ENCODE assay signal across 8 cellular contexts in the genomic region with DNA sequence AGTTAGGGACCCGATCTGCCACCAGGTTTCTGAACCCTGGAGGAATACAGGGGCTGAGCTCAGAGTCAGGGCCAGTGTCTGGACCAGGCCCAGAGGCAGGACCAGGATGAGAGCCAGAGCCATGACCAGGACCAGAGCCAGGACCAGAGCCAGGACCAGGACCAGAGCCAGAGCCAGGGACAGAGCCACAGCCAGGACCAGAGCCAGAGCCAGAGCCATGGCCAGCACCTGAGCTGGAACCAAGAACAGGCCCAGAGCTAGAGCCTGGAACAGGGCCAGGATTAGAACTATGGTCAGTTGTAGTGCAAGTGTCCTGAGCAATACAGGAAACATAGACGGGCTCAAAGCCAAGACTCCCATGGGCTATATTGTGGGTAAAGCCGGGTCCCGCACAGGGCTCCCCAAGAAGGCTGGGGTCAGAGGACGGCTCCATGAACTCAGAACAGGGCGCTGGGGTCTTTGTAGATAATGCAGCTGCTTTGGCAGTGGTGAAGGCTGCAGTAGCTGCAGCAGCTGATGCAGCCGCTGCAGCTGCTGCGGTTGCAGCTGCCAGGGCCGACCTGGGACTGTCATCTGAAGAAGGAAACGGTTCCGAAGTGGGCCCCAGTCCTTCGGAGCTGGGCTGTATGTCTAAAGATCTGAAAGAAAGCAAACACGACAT. TPM values are rescaled to one million over a fixed set of nuclear protein-coding genes. Genes with fewer than 3 reads are reported as not detected.
DNase-seq lines count a peak whose midpoint lies in the region; ATAC-seq and TF ChIP-seq lines count a peak whose summit lies in the region.

No MANE protein-coding gene starts in this region.

- H3K36me3 ChIP-seq in BLaER1 treated with 17β-estradiol and CSF1 and Interleukin-3, amounts not matched to agents 10 nM and 100 nM: no peaks in the 10 kb centered on the region; a peak in 1 of 22 replicates
- peaks cover 3% of the 10 kb centered on the region for H3K36me3 ChIP-seq in ectodermal cell (ENCODE audit: control insufficient read depth, insufficient read depth, low read length)

- H3K36me3 Mint-ChIP-seq in nephron (ENCODE audit: low read depth): peaks cover 12% of the 10 kb centered on the region

- intact Hi-C loops in left colon (cut with DNase I, micrococcal nuclease): no loop called here

- H3K9ac ChIP-seq in BLaER1 treated with 17β-estradiol and CSF1 and Interleukin-3, amounts not matched to agents 10 nM and 100 nM: peak overlapping the region in 9 of 11 experiments; percentile 11 to 70 (median 65); a peak in 16 of 22 replicates

- peak overlapping the region; percentile 72 to 96 (median 88) for H3K4me2 ChIP-seq in BLaER1 treated with 17β-estradiol and CSF1 and Interleukin-3, amounts not matched to agents 10 nM and 100 nM

- peak; percentile 20 for DNase-seq in NCI-H69 (lab: John Stamatoyannopoulos, UW)
- no peak for DNase-seq in D341Med (ENCODE audit: low spot score)
- no peak for DNase-seq in left colon

- 48 to 50% methylated on average over 13 of the region's 13 CpGs for WGBS in ectodermal cell, 2 experiments

- H3K4me3 Mint-ChIP-seq in nephron: peak overlapping the region; percentile 86 to 94 (median 92)

- H3K4me1 ChIP-seq in BLaER1 treated with 17β-estradiol and CSF1 and Interleukin-3, amounts not matched to agents 10 nM and 100 nM: peaks cover 27 to 39% (median 34%) of the 10 kb centered on the region in 10 experiments
- H3K4me1 ChIP-seq in ectodermal cell (ENCODE audit: control insufficient read depth, insufficient read depth, low read length): peaks cover 13% of the 10 kb centered on the region

- peak overlapping the region; percentile 97 to 99 (median 98) for H3K27ac Mint-ChIP-seq in nephron

- H4K20me1 ChIP-seq in BLaER1 treated with 17β-estradiol and CSF1 and Interleukin-3, amounts not matched to agents 10 nM and 100 nM: no peaks in the 10 kb centered on the region

- H3K9me3 Mint-ChIP-seq in nephron: no peaks in the 10 kb centered on the region

- peak overlapping the region in 8 of 11 experiments; percentile 13 to 79 (median 56); a peak in 13 of 22 replicates for H3K27ac ChIP-seq in BLaER1 treated with 17β-estradiol and CSF1 and Interleukin-3, amounts not matched to agents 10 nM and 100 nM
- no peak overlapping the region for H3K27ac ChIP-seq in ectodermal cell (ENCODE audit: insufficient read depth, low read depth, low read length, poor library complexity, severe bottlenecking)

- H3K4me3 ChIP-seq in BLaER1 treated with 17β-estradiol and CSF1 and Interleukin-3, amounts not matched to agents 10 nM and 100 nM: peak overlapping the region; percentile 48 to 68 (median 56)
- peak overlapping the region; percentile 33 for H3K4me3 ChIP-seq in ectodermal cell (ENCODE audit: insufficient read depth, low read depth, low read length)

- H3K9me3 ChIP-seq in BLaER1 treated with 17β-estradiol and CSF1 and Interleukin-3, amounts not matched to agents 10 nM and 100 nM (replicated peaks in 1 of 11): no peaks in the 10 kb centered on the region
- H3K9me3 ChIP-seq in ectodermal cell (ENCODE audit: control insufficient read depth, low read length): no peaks in the 10 kb centered on the region

- no peak for ATAC-seq in HG02973 (IDR thresholded peaks at IDR 0.05; ENCODE audit: unreplicated experiment)
- no peak for ATAC-seq in GM19023 (IDR thresholded peaks at IDR 0.05; ENCODE audit: unreplicated experiment)
- no peak for ATAC-seq in left colon

- no peaks in the 10 kb centered on the region for H3K27me3 Mint-ChIP-seq in nephron (ENCODE audit: low read depth)

- no peak for TF ChIP-seq CTCF in nephron (IDR thresholded peaks at IDR 0.05; ENCODE audit: unreplicated experiment in 3 of 3)

- H3K27me3 ChIP-seq in BLaER1 treated with 17β-estradiol and CSF1 and Interleukin-3, amounts not matched to agents 10 nM and 100 nM: no peaks in the 10 kb centered on the region
- no peaks in the 10 kb centered on the region for H3K27me3 ChIP-seq in ectodermal cell (ENCODE audit: control insufficient read depth, insufficient read depth, low read length, poor library complexity, severe bottlenecking)

- H3K4me1 Mint-ChIP-seq in nephron: peaks cover 36% of the 10 kb centered on the region

RNA-seq across cellular contexts. Expression of gene SPAG8, which starts 0.6 kb away (rescaled TPM):
- polyA plus RNA-seq in ectodermal cell (2013, experiment 1 of 4): 1.5 TPM
- 1.1 TPM for polyA plus RNA-seq in ectodermal cell (2013, experiment 2 of 4)
- polyA plus RNA-seq in ectodermal cell (2013, experiment 3 of 4): 1.2 TPM
- 1.5 TPM for polyA plus RNA-seq in ectodermal cell (2013, experiment 4 of 4)
- 1 to 10 TPM in 1 of 2 donors, under 1 TPM in 1; 0.15 to 1.5 TPM for total RNA-seq in left colon

RNA-seq across cellular contexts. Expression of gene HINT2, which starts 3.3 kb away (rescaled TPM):
- polyA plus RNA-seq in ectodermal cell (2013, experiment 1 of 4): 44.6 TPM
- polyA plus RNA-seq in ectodermal cell (2013, experiment 2 of 4): 47.9 TPM
- 54.6 TPM for polyA plus RNA-seq in ectodermal cell (2013, experiment 3 of 4)
- polyA plus RNA-seq in ectodermal cell (2013, experiment 4 of 4): 58.7 TPM
- total RNA-seq in left colon: 10 to 100 TPM; 56.0 to 59.4 TPM

RNA-seq across cellular contexts. Expression of gene FAM221B, which starts 17.0 kb away (rescaled TPM):
- polyA plus RNA-seq in ectodermal cell (2013, experiment 1 of 4): not detected
- polyA plus RNA-seq in ectodermal cell (2013, experiment 2 of 4): 0.39 TPM
- 0.80 TPM for polyA plus RNA-seq in ectodermal cell (2013, experiment 3 of 4)
- polyA plus RNA-seq in ectodermal cell (2013, experiment 4 of 4): 0.45 TPM
- under 1 TPM in 1 of 2 donors, not detected in 1; 0.28 TPM for total RNA-seq in left colon

RNA-seq across cellular contexts. Expression of gene TMEM8B, which starts 17.5 kb away (rescaled TPM):
- polyA plus RNA-seq in ectodermal cell (2013, experiment 1 of 4): 21.2 TPM
- 19.7 TPM for polyA plus RNA-seq in ectodermal cell (2013, experiment 2 of 4)
- polyA plus RNA-seq in ectodermal cell (2013, experiment 3 of 4): 18.7 TPM
- 21.3 TPM for polyA plus RNA-seq in ectodermal cell (2013, experiment 4 of 4)
- 10 to 100 TPM; 15.4 to 16.4 TPM for total RNA-seq in left colon

RNA-seq across cellular contexts. Expression of gene NPR2, which starts 20.1 kb away (rescaled TPM):
- polyA plus RNA-seq in ectodermal cell (2013, experiment 1 of 4): 21.4 TPM
- polyA plus RNA-seq in ectodermal cell (2013, experiment 2 of 4): 23.3 TPM
- 22.5 TPM for polyA plus RNA-seq in ectodermal cell (2013, experiment 3 of 4)
- polyA plus RNA-seq in ectodermal cell (2013, experiment 4 of 4): 25.1 TPM
- 1 to 10 TPM; 7.4 to 7.9 TPM for total RNA-seq in left colon
